Comparison of ENCODE assay signal across 34 cellular contexts in genomic region chr3:169855514-169855913, GRCh38. TPM values are rescaled to one million over a fixed set of nuclear protein-coding genes. Genes with fewer than 3 reads are reported as not detected.
"Had no signal": no experiment of that assay in that cellular context is flagged by ENCODE, and none has a peak within 500 bp of the region (broad histone marks: within the 10 kb centered on the region; RNA-seq: fewer than 3 reads in every experiment).

No MANE protein-coding gene starts in this region.

- H3K4me1 ChIP-seq: neural progenitor cell, pancreas, prostate gland, suprapubic skin, testis, tibial artery, transverse colon, upper lobe of right lung, uterus had no signal

- H3K9ac ChIP-seq: neural progenitor cell had no signal

- H3K27me3 ChIP-seq: neural progenitor cell, pancreas, spleen, testis, transverse colon, upper lobe of right lung, uterus had no signal

- H2AFZ ChIP-seq: neural progenitor cell had no signal

- DNase-seq: naive thymus-derived CD4-positive, alpha-beta T cell; natural killer cell; pancreas; right cardiac atrium; spleen; stimulated activated CD4-positive, alpha-beta T cell treated with anti-CD3 and anti-CD28 coated beads, Interleukin-12 subunit alpha, Interleukin-12 subunit beta, amount 100 ng/mL, for 4 hours; stimulated activated CD4-positive, alpha-beta T cell treated with anti-CD3 and anti-CD28 coated beads, Interleukin-1b, Interleukin-23, amount 100 ng/mL, for 48 hours; stimulated activated CD4-positive, alpha-beta T cell treated with anti-CD3 and anti-CD28 coated beads, Interleukin-4, amount 100 ng/mL, for 1 hour; stimulated activated CD4-positive, alpha-beta T cell treated with anti-CD3 and anti-CD28 coated beads, Interleukin-4, amount 100 ng/mL, for 4 hours; stimulated activated CD8-positive, alpha-beta memory T cell treated with anti-CD3 and anti-CD28 coated beads, Interleukin-4, amount 100 ng/mL, for 48 hours; stimulated activated naive CD4-positive, alpha-beta T cell; stimulated activated naive CD8-positive, alpha-beta T cell treated with anti-CD3 and anti-CD28 coated beads, Interleukin-15, amount 100 ng/mL, for 72 hours; stimulated activated naive CD8-positive, alpha-beta T cell treated with anti-CD3 and anti-CD28 coated beads, Interleukin-15, Interleukin-2, amounts not matched to agents 100 U/mL and 50 U/mL, for 24 hours; substantia nigra; testis; tibial artery; transverse colon; upper lobe of right lung; uterus had no signal

- H3K36me3 ChIP-seq: neural progenitor cell, pancreas, prostate gland, spleen, suprapubic skin, tibial artery, upper lobe of right lung, uterus had no signal

- FAIRE-seq: pancreas had no signal

- H3K4me3 ChIP-seq: neural progenitor cell, pancreas, prostate gland, skin epidermis, smooth muscle cell, spleen, suprapubic skin, testis, tibial artery, transverse colon, upper lobe of right lung, uterus had no signal

- ATAC-seq: naive thymus-derived CD4-positive, alpha-beta T cell; natural killer cell; pancreas; right cardiac atrium; sciatic nerve; stimulated activated memory B cell treated with anti-CD40 and anti-IgM and Interleukin-4, amounts not matched to agents 10 μg/mL and 1 μg/mL and 100 μg/mL, for 72 hours; stimulated activated naive CD8-positive, alpha-beta T cell treated with anti-CD3 and anti-CD28 coated beads, Interleukin-15, amount 100 ng/mL, for 72 hours; stimulated activated naive CD8-positive, alpha-beta T cell treated with anti-CD3 and anti-CD28 coated beads, Interleukin-15, Interleukin-2, amounts not matched to agents 100 U/mL and 50 U/mL, for 24 hours; upper lobe of right lung had no signal

- H3K27ac ChIP-seq: neural progenitor cell, pancreas, prostate gland, skin epidermis, spleen, suprapubic skin, testis, tibial artery, transverse colon, upper lobe of right lung, uterus had no signal

- H3K4me2 ChIP-seq: neural progenitor cell, smooth muscle cell had no signal

- H3K9me3 ChIP-seq: pancreas, prostate gland, spleen, suprapubic skin, testis, tibial artery, transverse colon, upper lobe of right lung, uterus had no signal

RNA-seq across cellular contexts. Expression of gene LRRC31, which starts 14.2 kb away (rescaled TPM):
- total RNA-seq: naive thymus-derived CD4-positive, alpha-beta T cell; natural killer cell; omental fat pad; osteocyte; posterior vena cava; pulmonary artery endothelial cell; right cardiac atrium; sciatic nerve; smooth muscle cell; urinary bladder had no signal
- polyA plus RNA-seq: naive thymus-derived CD4-positive, alpha-beta T cell; neural cell; pancreas; right cardiac atrium; smooth muscle cell; urinary bladder had no signal

RNA-seq across cellular contexts. Expression of gene LRRIQ4, which starts 42.8 kb away (rescaled TPM):
- total RNA-seq: natural killer cell, osteocyte, pancreas, posterior vena cava, pulmonary artery endothelial cell, renal cortical epithelial cell, right cardiac atrium, sciatic nerve, suprapubic skin, transverse colon, urinary bladder had no signal
- polyA plus RNA-seq: naive thymus-derived CD4-positive, alpha-beta T cell; neural cell; pancreas; right cardiac atrium; smooth muscle cell; urinary bladder had no signal

RNA-seq across cellular contexts. Expression of gene SAMD7, which starts 55.9 kb away (rescaled TPM):
- total RNA-seq: naive thymus-derived CD4-positive, alpha-beta T cell; natural killer cell; omental fat pad; osteocyte; pancreas; posterior vena cava; pulmonary artery endothelial cell; renal cortical epithelial cell; right cardiac atrium; sciatic nerve; smooth muscle cell; spleen; suprapubic skin; transverse colon; upper lobe of right lung; urinary bladder; uterus had no signal
- polyA plus RNA-seq: naive thymus-derived CD4-positive, alpha-beta T cell; neural cell; pancreas; right cardiac atrium; smooth muscle cell; thymus; urinary bladder had no signal
